ENCODE assay signal across 11 cellular contexts in the genomic region with DNA sequence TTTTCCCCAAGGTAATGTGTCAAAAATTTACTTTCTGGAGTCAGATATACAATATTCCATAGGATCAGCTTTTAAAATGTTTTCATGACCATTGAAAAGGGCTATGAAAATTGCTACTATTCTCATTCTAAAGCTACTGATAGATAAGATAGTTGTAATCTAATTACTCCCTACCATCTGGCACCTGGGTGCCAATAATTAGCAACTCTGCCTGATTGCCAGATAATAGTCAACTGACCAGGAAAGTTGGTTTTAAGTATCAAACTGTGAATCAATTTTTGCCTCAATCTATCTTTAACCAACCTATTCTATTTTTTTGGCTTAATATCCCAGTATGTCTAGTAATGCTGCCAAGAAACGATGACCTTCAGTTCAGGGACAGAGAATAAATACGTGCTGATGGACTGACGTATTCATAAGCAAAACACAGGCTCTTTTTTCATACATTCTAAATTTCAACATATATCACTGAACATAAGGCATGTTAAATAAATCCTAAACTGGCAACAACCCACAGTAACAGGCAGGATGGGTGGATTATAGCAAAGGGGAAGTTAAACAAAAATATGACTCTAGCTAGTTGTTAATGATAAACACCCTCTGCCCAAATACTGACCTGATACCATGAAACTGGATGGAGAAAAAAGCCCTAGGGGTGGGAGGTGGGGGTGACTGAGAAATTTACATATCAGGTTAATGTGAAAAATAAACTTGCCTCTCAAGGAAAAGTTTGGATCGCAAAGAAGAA. TPM values are rescaled to one million over a fixed set of nuclear protein-coding genes. Genes with fewer than 3 reads are reported as not detected.
DNase-seq lines count a peak whose midpoint lies in the region; TF ChIP-seq lines count a peak whose summit lies in the region.
"Had no signal": no experiment of that assay in that cellular context is flagged by ENCODE, and none has a peak within 500 bp of the region (broad histone marks: within the 10 kb centered on the region; RNA-seq: fewer than 3 reads in every experiment).

No MANE protein-coding gene starts in this region.

- peak; percentile 7 for DNase-seq in NCI-H2171 treated with DMSO at 0.1 percent for 48 hours (lab: John Stamatoyannopoulos, UW)
- no peak for DNase-seq in NCI-H2171 (lab: John Stamatoyannopoulos, UW)
- DNase-seq in epithelial cell of prostate (ENCODE audit: low read depth, low spot score), result no peak
- no peak for DNase-seq in thyroid gland
- DNase-seq in stimulated activated CD4-positive, alpha-beta T cell treated with anti-CD3 and anti-CD28 coated beads, Interleukin-12 subunit alpha, Interleukin-12 subunit beta, amount 100 ng/mL, for 4 hours, result no peak
- DNase-seq in nucleus accumbens (lab: John Stamatoyannopoulos, UW), result no peak
- DNase-seq in NCI-H1436 (lab: John Stamatoyannopoulos, UW), result no peak
- DNase-seq: activated CD4-positive, alpha-beta memory T cell treated with anti-CD3 and anti-CD28 coated beads for 36 hours; NCI-H510A; stimulated activated CD4-positive, alpha-beta T cell treated with anti-CD3 and anti-CD28 coated beads, Interleukin-15, amount 100 ng/mL, for 24 hours had no signal

- H3K36me3 ChIP-seq in thyroid gland, result no peaks in the 10 kb centered on the region

- peaks cover 72 to 91% of the 10 kb centered on the region in 2 donors for H3K4me1 ChIP-seq in thyroid gland

- no peak for TF ChIP-seq EP300 in Ishikawa (IDR thresholded peaks at IDR 0.05; ENCODE audit: borderline replicate concordance)

- no peak for TF ChIP-seq RAD21 in Ishikawa (IDR thresholded peaks at IDR 0.05; ENCODE audit: low read depth)

- intact Hi-C loops in thyroid gland (cut with DNase I), result no loop called here

- TF ChIP-seq POLR2A in thyroid gland (IDR thresholded peaks at IDR 0.05), result no peak

- H3K27me3 ChIP-seq in thyroid gland, result no peaks in the 10 kb centered on the region

- 57 to 72% methylated on average over 4 of the region's 4 CpGs for WGBS in thyroid gland, 2 donors

- no peak for TF ChIP-seq CTCF in thyroid gland (IDR thresholded peaks at IDR 0.05)

- no peak overlapping the region for H3K4me3 ChIP-seq in thyroid gland (replicated peaks in 1 of 3)

- H3K27ac ChIP-seq in epithelial cell of prostate, result peak overlapping the region; percentile 87
- H3K27ac ChIP-seq in thyroid gland, result peak overlapping the region; percentile 16 to 82 (median 63)

- H3K9me3 ChIP-seq in thyroid gland, result no peaks in the 10 kb centered on the region

TF ChIP-seq in Ishikawa, 13 proteins besides CTCF, POLR2A, EP300 and RAD21:
- TF ChIP-seq NFIC (IDR thresholded peaks at IDR 0.05) (peak; percentile 42; the same call in 1 of the 2 replicates), TAF1 (IDR thresholded peaks at IDR 0.05; ENCODE audit: low read depth) (no peak), EGR1 (IDR thresholded peaks at IDR 0.05) (no peak), TEAD4 (IDR thresholded peaks at IDR 0.05) (no peak), ZBTB7A (IDR thresholded peaks at IDR 0.05; ENCODE audit: low read depth) (no peak)
- TF ChIP-seq, protein P1, sequence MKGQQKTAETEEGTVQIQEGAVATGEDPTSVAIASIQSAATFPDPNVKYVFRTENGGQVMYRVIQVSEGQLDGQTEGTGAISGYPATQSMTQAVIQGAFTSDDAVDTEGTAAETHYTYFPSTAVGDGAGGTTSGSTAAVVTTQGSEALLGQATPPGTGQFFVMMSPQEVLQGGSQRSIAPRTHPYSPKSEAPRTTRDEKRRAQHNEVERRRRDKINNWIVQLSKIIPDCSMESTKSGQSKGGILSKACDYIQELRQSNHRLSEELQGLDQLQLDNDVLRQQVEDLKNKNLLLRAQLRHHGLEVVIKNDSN (IDR thresholded peaks at IDR 0.05), result no peak
- TF ChIP-seq, protein P2, sequence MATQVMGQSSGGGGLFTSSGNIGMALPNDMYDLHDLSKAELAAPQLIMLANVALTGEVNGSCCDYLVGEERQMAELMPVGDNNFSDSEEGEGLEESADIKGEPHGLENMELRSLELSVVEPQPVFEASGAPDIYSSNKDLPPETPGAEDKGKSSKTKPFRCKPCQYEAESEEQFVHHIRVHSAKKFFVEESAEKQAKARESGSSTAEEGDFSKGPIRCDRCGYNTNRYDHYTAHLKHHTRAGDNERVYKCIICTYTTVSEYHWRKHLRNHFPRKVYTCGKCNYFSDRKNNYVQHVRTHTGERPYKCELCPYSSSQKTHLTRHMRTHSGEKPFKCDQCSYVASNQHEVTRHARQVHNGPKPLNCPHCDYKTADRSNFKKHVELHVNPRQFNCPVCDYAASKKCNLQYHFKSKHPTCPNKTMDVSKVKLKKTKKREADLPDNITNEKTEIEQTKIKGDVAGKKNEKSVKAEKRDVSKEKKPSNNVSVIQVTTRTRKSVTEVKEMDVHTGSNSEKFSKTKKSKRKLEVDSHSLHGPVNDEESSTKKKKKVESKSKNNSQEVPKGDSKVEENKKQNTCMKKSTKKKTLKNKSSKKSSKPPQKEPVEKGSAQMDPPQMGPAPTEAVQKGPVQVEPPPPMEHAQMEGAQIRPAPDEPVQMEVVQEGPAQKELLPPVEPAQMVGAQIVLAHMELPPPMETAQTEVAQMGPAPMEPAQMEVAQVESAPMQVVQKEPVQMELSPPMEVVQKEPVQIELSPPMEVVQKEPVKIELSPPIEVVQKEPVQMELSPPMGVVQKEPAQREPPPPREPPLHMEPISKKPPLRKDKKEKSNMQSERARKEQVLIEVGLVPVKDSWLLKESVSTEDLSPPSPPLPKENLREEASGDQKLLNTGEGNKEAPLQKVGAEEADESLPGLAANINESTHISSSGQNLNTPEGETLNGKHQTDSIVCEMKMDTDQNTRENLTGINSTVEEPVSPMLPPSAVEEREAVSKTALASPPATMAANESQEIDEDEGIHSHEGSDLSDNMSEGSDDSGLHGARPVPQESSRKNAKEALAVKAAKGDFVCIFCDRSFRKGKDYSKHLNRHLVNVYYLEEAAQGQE (IDR thresholded peaks at IDR 0.05; ENCODE audit: low read depth), result no peak
- TF ChIP-seq, protein P3, sequence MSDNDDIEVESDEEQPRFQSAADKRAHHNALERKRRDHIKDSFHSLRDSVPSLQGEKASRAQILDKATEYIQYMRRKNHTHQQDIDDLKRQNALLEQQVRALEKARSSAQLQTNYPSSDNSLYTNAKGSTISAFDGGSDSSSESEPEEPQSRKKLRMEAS (IDR thresholded peaks at IDR 0.05), result no peak
TF ChIP-seq in Ishikawa: peak in this region for 1.

RNA-seq across cellular contexts. Expression of a gene that starts 18.2 kb away (rescaled TPM):
- total RNA-seq in thyroid gland, result 10 to 100 TPM; 29.0 to 41.7 (median 32.5) TPM
